9 cellular contexts compared by ENCODE assay signal in genomic region chrX:74520896-74521295, GRCh38.
"Had no signal": no experiment of that assay in that cellular context is flagged by ENCODE, and none has a peak within 500 bp of the region (broad histone marks: within the 10 kb centered on the region; RNA-seq: fewer than 3 reads in every experiment).

No MANE protein-coding gene starts in this region.

- H3K4me3 Mint-ChIP-seq: HFFc6, IgD-negative memory B cell had no signal

- H3K4me1 ChIP-seq: HAP-1 had no signal

- H3K36me3 Mint-ChIP-seq: IgD-negative memory B cell had no signal

- H3K36me3 ChIP-seq: HAP-1 had no signal

- H3K9me3 Mint-ChIP-seq: HFFc6 had no signal

- H3K9me3 ChIP-seq: HAP-1 had no signal

- ATAC-seq: HCT116, HepG2 had no signal

- H3K4me1 Mint-ChIP-seq: IgD-negative memory B cell had no signal

- H3K27me3 Mint-ChIP-seq: IgD-negative memory B cell had no signal

- H3K27ac ChIP-seq: HL-60 had no signal

- H3K27ac Mint-ChIP-seq: HFFc6 had no signal

- DNase-seq: GOT3, H7, HFFc6 had no signal

- H3K4me3 ChIP-seq: GM23248, HAP-1 had no signal
